ENCODE assay signal across 18 cellular contexts in the genomic region with DNA sequence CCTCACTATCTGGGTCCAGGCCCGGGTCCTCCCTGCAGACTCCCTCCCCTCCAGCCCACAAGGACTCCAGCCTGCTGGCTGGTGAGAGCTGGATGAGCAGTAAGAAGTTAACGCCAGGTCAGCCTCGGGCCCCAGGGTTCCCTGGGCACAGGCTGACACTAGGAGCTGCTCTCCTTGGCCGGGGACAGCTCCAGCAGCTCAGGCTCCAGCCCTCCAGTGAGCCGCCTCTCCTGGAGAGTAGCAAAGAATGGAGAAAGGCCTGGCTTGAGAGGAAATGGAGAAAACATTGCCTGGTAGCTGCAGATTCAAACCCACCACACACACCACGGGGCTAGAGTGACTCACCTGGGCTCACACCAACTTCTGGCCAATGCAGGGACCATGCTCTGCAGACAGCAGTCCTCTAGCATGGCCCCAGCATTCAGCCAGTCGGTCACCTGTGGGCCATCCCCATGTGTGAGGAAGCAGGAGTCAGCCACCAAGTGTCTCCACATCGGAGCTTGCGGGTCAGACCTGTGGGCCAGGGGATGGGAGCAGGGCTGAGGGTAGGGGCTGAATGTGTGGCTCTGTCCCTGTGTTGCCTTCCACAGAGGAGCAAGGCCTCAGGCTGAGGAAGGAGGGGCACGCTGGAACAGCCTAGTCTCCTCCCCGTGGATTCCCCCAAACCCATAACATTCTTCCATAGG. TPM values are rescaled to one million over a fixed set of nuclear protein-coding genes. Genes with fewer than 3 reads are reported as not detected.
DNase-seq lines count a peak whose midpoint lies in the region; ATAC-seq and TF ChIP-seq lines count a peak whose summit lies in the region.
"Had no signal": no experiment of that assay in that cellular context is flagged by ENCODE, and none has a peak within 500 bp of the region (broad histone marks: within the 10 kb centered on the region; RNA-seq: fewer than 3 reads in every experiment).

No MANE protein-coding gene starts in this region.

- BruUV-seq in Panc1 (replicated peaks; lab: Mats Ljungman, UMichigan) = no TSS peak

- TF ChIP-seq CTCF in Panc1 (IDR thresholded peaks at IDR 0.05) (no peak), endodermal cell (conservative IDR thresholded peaks at IDR 0.05) (no peak)

- POLR2A ChIA-PET in activated CD4-positive, alpha-beta T cell treated with anti-CD3 and anti-CD28 coated beads, Interleukin-2, amount 10 ng/mL, durations not matched to agents 7 days and 5 days (lab: Charles Lee) = interaction anchor here (0.6 kb wide), 1 partner anchor 562 kb away, joined by 3 read pairs; no protein-coding TSS in a partner anchor
- POLR2A ChIA-PET in Panc1 (lab: Charles Lee) = no interaction called here

- H3K4me3 ChIP-seq in Panc1 (ENCODE audit: low read depth in 2 of 2, low read length in 2 of 2) = no peak overlapping the region
- no peak overlapping the region for H3K4me3 ChIP-seq in endodermal cell (ENCODE audit: low read length)
- no peak overlapping the region for H3K4me3 ChIP-seq in stomach smooth muscle (ENCODE audit: low read length in 2 of 2)
- H3K4me3 ChIP-seq: gastrocnemius medialis, smooth muscle cell, tibial nerve had no signal

- intact Hi-C loops in Panc1 (cut with micrococcal nuclease; ENCODE audit: unreplicated experiment) = no loop called here

- peak overlapping the region; percentile 19 for H3K27ac Mint-ChIP-seq in activated CD4-positive, alpha-beta T cell treated with anti-CD3 and anti-CD28 coated beads, Interleukin-2, amount 10 ng/mL, durations not matched to agents 7 days and 5 days
- peak overlapping the region; percentile 52 for H3K27ac Mint-ChIP-seq in endodermal cell

- DNase-seq in activated CD4-positive, alpha-beta T cell treated with anti-CD3 and anti-CD28 coated beads, Interleukin-2, amount 10 ng/mL, durations not matched to agents 7 days and 5 days = no peak
- DNase-seq in activated CD4-positive, alpha-beta T cell treated with anti-CD3 and anti-CD28 coated beads for 1 hour = no peak
- no peak for DNase-seq in Panc1 (ENCODE audit: low read depth, low spot score)
- peak; percentile 66 for DNase-seq in endodermal cell
- no peak for DNase-seq in stimulated activated CD4-positive, alpha-beta T cell treated with anti-CD3 and anti-CD28 coated beads, Interleukin-2, amount 100 ng/mL, for 48 hours
- DNase-seq in NCI-H748 treated with DMSO at 0.1 percent for 48 hours (lab: John Stamatoyannopoulos, UW) = no peak
- DNase-seq: ACHN; amniotic stem cell; DND-41; effector CD4-positive, alpha-beta T cell; gastrocnemius medialis; Kasumi-1; kidney glomerular epithelial cell; NCI-H2081 treated with DMSO at 0.1 percent for 48 hours had no signal

- WGBS in endodermal cell (ENCODE audit: insufficient coverage in 1 of 2, insufficient read length in 1 of 2), 2 experiments = 81 to 88% methylated on average over 8 to 11 of the region's 11 CpGs

- H3K9ac ChIP-seq in endodermal cell (ENCODE audit: extremely low read depth, low read length, poor library complexity, severe bottlenecking) = no peak overlapping the region
- no peak overlapping the region for H3K9ac ChIP-seq in stomach smooth muscle (ENCODE audit: low read length in 2 of 2)

- H3K27me3 ChIP-seq in Panc1 (ENCODE audit: control insufficient read depth, insufficient read depth, low read length) (no peaks in the 10 kb centered on the region), endodermal cell (ENCODE audit: control insufficient read depth, insufficient read depth, low read length, poor library complexity, severe bottlenecking) (no peaks in the 10 kb centered on the region), stomach smooth muscle (ENCODE audit: control insufficient read depth in 1 of 2, insufficient read depth in 2 of 2, low read length in 2 of 2) (no peaks in the 10 kb centered on the region)

- no peaks in the 10 kb centered on the region for H3K9me3 ChIP-seq in Panc1 (ENCODE audit: control insufficient read depth, insufficient read depth, low read depth, low read length)
- no peaks in the 10 kb centered on the region for H3K9me3 ChIP-seq in endodermal cell (ENCODE audit: control insufficient read depth, low read length)
- H3K9me3 ChIP-seq in stomach smooth muscle (ENCODE audit: control insufficient read depth in 2 of 2, low read length in 2 of 2) = no peaks in the 10 kb centered on the region
- H3K9me3 ChIP-seq: gastrocnemius medialis, tibial nerve had no signal

- no peak overlapping the region for H3K4me3 Mint-ChIP-seq in activated CD4-positive, alpha-beta T cell treated with anti-CD3 and anti-CD28 coated beads, Interleukin-2, amount 10 ng/mL, durations not matched to agents 7 days and 5 days
- no peak overlapping the region for H3K4me3 Mint-ChIP-seq in endodermal cell

- no peaks in the 10 kb centered on the region for H3K9me3 Mint-ChIP-seq in activated CD4-positive, alpha-beta T cell treated with anti-CD3 and anti-CD28 coated beads, Interleukin-2, amount 10 ng/mL, durations not matched to agents 7 days and 5 days
- H3K9me3 Mint-ChIP-seq in endodermal cell = no peaks in the 10 kb centered on the region

- no peak for TF ChIP-seq POLR2A in GM18505 (IDR thresholded peaks at IDR 0.05; ENCODE audit: borderline replicate concordance, extremely low read depth, insufficient read depth, insufficient read length)

- H3K27me3 Mint-ChIP-seq in activated CD4-positive, alpha-beta T cell treated with anti-CD3 and anti-CD28 coated beads, Interleukin-2, amount 10 ng/mL, durations not matched to agents 7 days and 5 days = no peaks in the 10 kb centered on the region
- no peaks in the 10 kb centered on the region for H3K27me3 Mint-ChIP-seq in endodermal cell (ENCODE audit: insufficient read depth)

- CTCF ChIA-PET in activated CD4-positive, alpha-beta T cell treated with anti-CD3 and anti-CD28 coated beads, Interleukin-2, amount 10 ng/mL, durations not matched to agents 7 days and 5 days (lab: Charles Lee) = interaction anchor here (1.1 to 2.8 kb wide), 4 partner anchors 10 to 82 kb away, joined by 3 to 7 read pairs (median 4); partner anchors contain the start of genes FBXO24 and LRCH4
- CTCF ChIA-PET in Panc1 (lab: Charles Lee) = no interaction called here

- no peaks in the 10 kb centered on the region for H3K36me3 ChIP-seq in Panc1 (ENCODE audit: control insufficient read depth, insufficient read depth, low read length)
- H3K36me3 ChIP-seq in endodermal cell (ENCODE audit: control insufficient read depth, insufficient read depth, low read length) = peaks cover 38% of the 10 kb centered on the region
- peaks cover 0 to 4% of the 10 kb centered on the region in 2 donors for H3K36me3 ChIP-seq in stomach smooth muscle (ENCODE audit: control insufficient read depth in 2 of 2, insufficient read depth in 2 of 2, low read length in 2 of 2)
- H3K36me3 ChIP-seq: gastrocnemius medialis had no signal

- in situ Hi-C loops in Panc1 (cut with HindIII; ENCODE audit: low pct_unique_long_range_greater_than_20kb, low sequenced_read_pairs) = no loop called here

- H3K4me1 Mint-ChIP-seq in activated CD4-positive, alpha-beta T cell treated with anti-CD3 and anti-CD28 coated beads, Interleukin-2, amount 10 ng/mL, durations not matched to agents 7 days and 5 days = peaks cover 53% of the 10 kb centered on the region
- peaks cover 13% of the 10 kb centered on the region for H3K4me1 Mint-ChIP-seq in endodermal cell

- peaks cover 43% of the 10 kb centered on the region for H3K4me1 ChIP-seq in Panc1 (ENCODE audit: control insufficient read depth, insufficient read depth, low read length)
- H3K4me1 ChIP-seq in endodermal cell (ENCODE audit: control insufficient read depth, insufficient read depth, low read length) = peaks cover 4% of the 10 kb centered on the region
- H3K4me1 ChIP-seq in stomach smooth muscle (ENCODE audit: control insufficient read depth, insufficient read depth, low read length) = peaks cover 11% of the 10 kb centered on the region

- ATAC-seq in Panc1 (no peak), GM18505 (IDR thresholded peaks at IDR 0.05; ENCODE audit: unreplicated experiment) (no peak)
- ATAC-seq: gastrocnemius medialis had no signal

- H3K36me3 Mint-ChIP-seq in activated CD4-positive, alpha-beta T cell treated with anti-CD3 and anti-CD28 coated beads, Interleukin-2, amount 10 ng/mL, durations not matched to agents 7 days and 5 days (ENCODE audit: low read depth) = peaks cover 15% of the 10 kb centered on the region
- peaks cover 23% of the 10 kb centered on the region for H3K36me3 Mint-ChIP-seq in endodermal cell (ENCODE audit: low read depth)

- peak overlapping the region; percentile 34 for H3K27ac ChIP-seq in Panc1 (ENCODE audit: low read length)
- peak overlapping the region; percentile 30 for H3K27ac ChIP-seq in endodermal cell (ENCODE audit: low read depth, low read length)
- H3K27ac ChIP-seq in stomach smooth muscle (ENCODE audit: low read length) = peak overlapping the region; percentile 18
- H3K27ac ChIP-seq: gastrocnemius medialis had no signal

RNA-seq across cellular contexts. Expression of gene SAP25, which starts 6.5 kb away (rescaled TPM):
- 10 to 100 TPM; 34.6 to 36.1 TPM for total RNA-seq in activated CD4-positive, alpha-beta T cell treated with anti-CD3 and anti-CD28 coated beads, Interleukin-2, amount 10 ng/mL, durations not matched to agents 7 days and 5 days
- total RNA-seq in Panc1 (2021; ENCODE audit: unreplicated experiment) (3.0 TPM), endodermal cell (1 to 10 TPM; 5.8 to 6.3 TPM)
- polyA plus RNA-seq in Panc1 (2012; ENCODE audit: insufficient read length) = not detected
- 5.6 TPM for polyA plus RNA-seq in endodermal cell (2013, experiment 1 of 2)
- 4.6 TPM for polyA plus RNA-seq in endodermal cell (2013, experiment 2 of 2)
- total RNA-seq: smooth muscle cell had no signal

RNA-seq across cellular contexts. Expression of gene LRCH4, which starts 18.7 kb away (rescaled TPM):
- total RNA-seq in activated CD4-positive, alpha-beta T cell treated with anti-CD3 and anti-CD28 coated beads, Interleukin-2, amount 10 ng/mL, durations not matched to agents 7 days and 5 days = 100 to 1,000 TPM; 189 to 217 TPM
- total RNA-seq in Panc1 (2021; ENCODE audit: unreplicated experiment) (66.4 TPM), endodermal cell (10 to 100 TPM; 49.4 to 56.0 TPM)
- 51.5 TPM for polyA plus RNA-seq in Panc1 (2012; ENCODE audit: insufficient read length)
- polyA plus RNA-seq in endodermal cell (2013, experiment 1 of 2) = 50.6 TPM
- polyA plus RNA-seq in endodermal cell (2013, experiment 2 of 2) = 40.0 TPM

RNA-seq across cellular contexts. Expression of gene FBXO24, which starts 18.9 kb away (rescaled TPM):
- total RNA-seq in activated CD4-positive, alpha-beta T cell treated with anti-CD3 and anti-CD28 coated beads, Interleukin-2, amount 10 ng/mL, durations not matched to agents 7 days and 5 days = 1 to 10 TPM; 1.3 to 1.5 TPM
- total RNA-seq in Panc1 (2021; ENCODE audit: unreplicated experiment) (0.59 TPM), endodermal cell (1 to 10 TPM; 1.3 to 3.0 TPM)
- polyA plus RNA-seq in Panc1 (2012; ENCODE audit: insufficient read length) = 1.2 TPM
- 2.4 TPM for polyA plus RNA-seq in endodermal cell (2013, experiment 1 of 2)
- 1.4 TPM for polyA plus RNA-seq in endodermal cell (2013, experiment 2 of 2)
- total RNA-seq: gastrocnemius medialis had no signal

RNA-seq across cellular contexts. Expression of gene AGFG2, which starts 28.2 kb away (rescaled TPM):
- 10 to 100 TPM; 43.0 to 45.3 TPM for total RNA-seq in activated CD4-positive, alpha-beta T cell treated with anti-CD3 and anti-CD28 coated beads, Interleukin-2, amount 10 ng/mL, durations not matched to agents 7 days and 5 days
- 42.5 TPM for total RNA-seq in Panc1 (2021; ENCODE audit: unreplicated experiment)
- 20.1 TPM for polyA plus RNA-seq in Panc1 (2012; ENCODE audit: insufficient read length)
- total RNA-seq in endodermal cell = 10 to 100 TPM in 1 of 2 donors, 1 to 10 TPM in 1; 8.5 to 28.9 TPM
- polyA plus RNA-seq in endodermal cell (2013, experiment 1 of 2) = 6.1 TPM
- 11.2 TPM for polyA plus RNA-seq in endodermal cell (2013, experiment 2 of 2)

RNA-seq across cellular contexts. Expression of gene PCOLCE, which starts 35.0 kb away (rescaled TPM):
- 10 to 100 TPM; 17.3 to 18.3 TPM for total RNA-seq in activated CD4-positive, alpha-beta T cell treated with anti-CD3 and anti-CD28 coated beads, Interleukin-2, amount 10 ng/mL, durations not matched to agents 7 days and 5 days
- total RNA-seq in Panc1 (2021; ENCODE audit: unreplicated experiment) (13.8 TPM), endodermal cell (10 to 100 TPM; 17.5 to 37.7 TPM)
- 28.9 TPM for polyA plus RNA-seq in Panc1 (2012; ENCODE audit: insufficient read length)
- 47.4 TPM for polyA plus RNA-seq in endodermal cell (2013, experiment 1 of 2)
- 40.5 TPM for polyA plus RNA-seq in endodermal cell (2013, experiment 2 of 2)
